Comparison of ENCODE assay signal across 8 cellular contexts in the genomic region with DNA sequence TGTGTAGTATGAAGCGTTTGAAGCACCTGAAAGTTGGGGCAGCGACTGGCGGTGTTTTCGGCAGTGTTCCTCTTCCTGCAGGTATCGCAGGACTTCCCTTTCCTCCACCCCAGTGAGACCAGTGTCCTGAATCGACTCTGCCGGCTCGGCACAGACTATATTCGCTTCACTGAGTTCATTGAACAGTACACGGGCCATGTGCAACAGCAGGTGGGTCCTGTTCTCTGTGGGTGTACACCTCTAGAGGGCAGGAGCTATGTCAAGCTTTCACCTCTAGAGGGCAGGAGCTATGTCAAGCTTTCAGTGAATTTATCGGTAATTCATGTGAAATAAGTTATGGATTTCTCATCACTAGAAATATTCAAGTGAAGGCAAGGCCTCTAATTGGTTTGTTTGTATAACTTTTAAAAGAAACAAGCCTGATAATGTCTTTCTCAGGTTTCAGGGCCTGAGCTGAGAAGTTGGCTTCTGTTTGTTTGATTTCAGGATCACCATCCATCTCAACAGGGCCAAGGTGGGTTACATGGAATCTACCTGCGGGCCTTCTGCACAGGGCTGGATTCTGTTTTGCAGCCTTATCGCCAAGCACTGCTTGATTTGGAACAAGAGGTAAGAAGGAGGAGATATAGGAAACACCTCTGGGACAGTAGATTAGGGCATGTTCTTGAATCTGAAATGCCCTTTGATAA. TPM values are rescaled to one million over a fixed set of nuclear protein-coding genes. Genes with fewer than 3 reads are reported as not detected.
A peak's percentile ranks its signal among the peaks of the same experiment; 100 is the strongest.
DNase-seq lines count a peak whose midpoint lies in the region; ATAC-seq and TF ChIP-seq lines count a peak whose summit lies in the region.

No MANE protein-coding gene starts in this region.

- in situ Hi-C loops in HAP-1 (cut with MboI; ENCODE audit: low sequenced_read_pairs), result no loop called here

- peaks cover 3% of the 10 kb centered on the region; the same call in 1 of the 2 replicates for H3K4me1 ChIP-seq in HAP-1

- no peaks in the 10 kb centered on the region for H3K9me3 ChIP-seq in HAP-1
- no peaks in the 10 kb centered on the region for H3K9me3 ChIP-seq in SU-DHL-6 (ENCODE audit: insufficient read depth, low read length)

- H3K79me2 ChIP-seq in SU-DHL-6 (ENCODE audit: insufficient read depth, low read length), result peaks cover 47% of the 10 kb centered on the region

- peaks cover 16% of the 10 kb centered on the region for H3K4me1 Mint-ChIP-seq in chondrocyte (ENCODE audit: low read depth)
- peaks cover 21 to 28% (median 24%) of the 10 kb centered on the region in 3 donors for H3K4me1 Mint-ChIP-seq in naive B cell

- H3K9ac ChIP-seq in SU-DHL-6 (ENCODE audit: low read length), result no peak overlapping the region

- H3F3A ChIP-seq in SU-DHL-6 (ENCODE audit: insufficient read depth), result peaks cover 4% of the 10 kb centered on the region; the same call in 1 of the 2 replicates

- H3K27ac Mint-ChIP-seq in chondrocyte (ENCODE audit: unreplicated experiment) (no peak overlapping the region), naive B cell (peak overlapping the region in 4 of 6 donors; percentile 16 to 87 (median 50))

- H3K27ac ChIP-seq in SU-DHL-6 (ENCODE audit: low read depth, low read length), result no peak overlapping the region

- H3K27me3 Mint-ChIP-seq in chondrocyte (ENCODE audit: low read depth) (no peaks in the 10 kb centered on the region), naive B cell (no peaks in the 10 kb centered on the region)

- no peak overlapping the region for H2AFZ ChIP-seq in SU-DHL-6 (ENCODE audit: low read depth, low read length, severe bottlenecking)

- H3K4me3 Mint-ChIP-seq in chondrocyte (ENCODE audit: unreplicated experiment) (no peak overlapping the region), naive B cell (peak overlapping the region in 1 of 8 donors; percentile 34)

- no peaks in the 10 kb centered on the region for H3K9me2 ChIP-seq in SU-DHL-6 (replicated peaks; ENCODE audit: insufficient read depth, low read length)

- TF ChIP-seq CTCF in SU-DHL-6 (IDR thresholded peaks at IDR 0.05; ENCODE audit: insufficient read depth, low read length, poor library complexity, severe bottlenecking), result peak; percentile 98
- peak; percentile 82 for TF ChIP-seq CTCF in chondrocyte (IDR thresholded peaks at IDR 0.05)

- H3K27me3 ChIP-seq in HAP-1 (ENCODE audit: low read depth) (no peaks in the 10 kb centered on the region), SU-DHL-6 (ENCODE audit: low read length) (no peaks in the 10 kb centered on the region)

- H3K4me3 ChIP-seq in HAP-1 (no peak overlapping the region), SU-DHL-6 (ENCODE audit: insufficient read depth, low read length, poor library complexity, severe bottlenecking) (no peak overlapping the region)

- H3K36me3 Mint-ChIP-seq in chondrocyte (ENCODE audit: low read depth), result peaks cover 9% of the 10 kb centered on the region
- peaks cover 8 to 10% of the 10 kb centered on the region in 2 donors for H3K36me3 Mint-ChIP-seq in naive B cell

- no peaks in the 10 kb centered on the region for H4K20me1 ChIP-seq in SU-DHL-6 (ENCODE audit: low read depth, low read length)

- H3K36me3 ChIP-seq in HAP-1 (replicated peaks) (peaks cover 38% of the 10 kb centered on the region), SU-DHL-6 (ENCODE audit: low read length) (peaks cover 25% of the 10 kb centered on the region)

- peak; percentile 74 to 77 for ATAC-seq in naive B cell (ENCODE audit: low read depth in 2 of 2)
- ATAC-seq in HG02623 (IDR thresholded peaks at IDR 0.05; ENCODE audit: unreplicated experiment), result no peak

- DNase-seq in COR-L47 (lab: John Stamatoyannopoulos, UW), result peak; percentile 30
- peak; percentile 49 to 58 for DNase-seq in HAP-1 (ENCODE audit: low spot score in 2 of 2)
- no peak for DNase-seq in chondrocyte (ENCODE audit: low spot score)
- DNase-seq in naive B cell, result peak; percentile 31
- DNase-seq in epidermal melanocyte (ENCODE audit: insufficient read length, low spot score), result no peak
- DNase-seq in DMS153 (lab: John Stamatoyannopoulos, UW), result no peak

- peak overlapping the region; percentile 30 for H3K4me2 ChIP-seq in SU-DHL-6 (ENCODE audit: low read depth, low read length, poor library complexity, severe bottlenecking)

- H3K9me3 Mint-ChIP-seq in chondrocyte (ENCODE audit: low read depth) (no peaks in the 10 kb centered on the region), naive B cell (peaks cover 0 to 1% (median 0%) of the 10 kb centered on the region in 7 donors)

RNA-seq across cellular contexts. Expression of a gene that starts 5.3 kb away (rescaled TPM):
- total RNA-seq in chondrocyte, result 11.1 to 16.1 TPM (median 11.7 TPM) in 3 replicates
- 10 to 100 TPM in 5 of 6 donors, 1 to 10 TPM in 1; 3.1 to 16.5 (median 11.3) TPM for polyA plus RNA-seq in naive B cell (ENCODE audit: low read depth in 6 of 6)

RNA-seq across cellular contexts. Expression of a gene that starts 5.3 kb away (rescaled TPM):
- 18.9 to 22.3 TPM (median 19.7 TPM) in 3 replicates for total RNA-seq in chondrocyte
- 10 to 100 TPM in 2 of 6 donors, 1 to 10 TPM in 4; 3.9 to 14.2 (median 9.7) TPM for polyA plus RNA-seq in naive B cell (ENCODE audit: low read depth in 6 of 6)

RNA-seq across cellular contexts. Expression of a gene that starts 45.8 kb away (rescaled TPM):
- 7.1 to 8.4 TPM (median 7.4 TPM) in 3 replicates for total RNA-seq in chondrocyte
- 1 to 10 TPM; 1.8 to 5.9 (median 4.7) TPM for polyA plus RNA-seq in naive B cell (ENCODE audit: low read depth in 6 of 6)

Comparison
In these comparisons a context has a peak if more than half of its experiments do, and no peak if none do; other contexts are left out.
1. DNase-seq: peak in COR-L47 (single experiment), HAP-1 (2 of 2) and naive B cell (single experiment); none in chondrocyte (single experiment), epidermal melanocyte (single experiment) and DMS153 (single experiment).